ENCODE assay signal across 11 cellular contexts in genomic region chr12:46450279-46450748, GRCh38.
DNase-seq lines count a peak whose midpoint lies in the region; ATAC-seq, FAIRE-seq and TF ChIP-seq lines count a peak whose summit lies in the region.
"Had no signal": no experiment of that assay in that cellular context is flagged by ENCODE, and none has a peak within 500 bp of the region (broad histone marks: within the 10 kb centered on the region; RNA-seq: fewer than 3 reads in every experiment).

No MANE protein-coding gene starts in this region.

- H3K36me3 ChIP-seq in GM12878 (ENCODE audit: control insufficient read depth in 2 of 2, insufficient read depth in 2 of 2, low read length in 1 of 2) (no peaks in the 10 kb centered on the region), right lobe of liver (no peaks in the 10 kb centered on the region), MG63 (no peaks in the 10 kb centered on the region; the same call in 1 of the 2 replicates)

- H3K27ac Mint-ChIP-seq in activated CD8-positive, alpha-beta T cell treated with anti-CD3 and anti-CD28 coated beads for 36 hours = peak overlapping the region; percentile 52
- no peak overlapping the region for H3K27ac Mint-ChIP-seq in activated CD8-positive, alpha-beta T cell treated with anti-CD3 and anti-CD28 coated beads, Interleukin-2, amount 10 ng/mL, durations not matched to agents 7 days and 5 days

- H3K27ac ChIP-seq in GM12878 (ENCODE audit: control insufficient read depth, insufficient read depth) (no peak overlapping the region), right lobe of liver (no peak overlapping the region)

- H3K4me1 Mint-ChIP-seq in activated CD8-positive, alpha-beta T cell treated with anti-CD3 and anti-CD28 coated beads for 36 hours (ENCODE audit: low read depth) = peaks cover 39% of the 10 kb centered on the region
- H3K4me1 Mint-ChIP-seq in activated CD8-positive, alpha-beta T cell treated with anti-CD3 and anti-CD28 coated beads, Interleukin-2, amount 10 ng/mL, durations not matched to agents 7 days and 5 days (ENCODE audit: low read depth) = peaks cover 38% of the 10 kb centered on the region

- H3K4me3 ChIP-seq in GM12878 = no peak overlapping the region
- H3K4me3 ChIP-seq in right lobe of liver = no peak overlapping the region
- H3K4me3 ChIP-seq in MG63 = no peak overlapping the region

- no peaks in the 10 kb centered on the region for H3K36me3 Mint-ChIP-seq in activated CD8-positive, alpha-beta T cell treated with anti-CD3 and anti-CD28 coated beads for 36 hours (ENCODE audit: low read depth)
- H3K36me3 Mint-ChIP-seq in activated CD8-positive, alpha-beta T cell treated with anti-CD3 and anti-CD28 coated beads, Interleukin-2, amount 10 ng/mL, durations not matched to agents 7 days and 5 days (ENCODE audit: low read depth) = peaks cover 6% of the 10 kb centered on the region

- BruUV-seq in GM12878 (replicated peaks; lab: Mats Ljungman, UMichigan) = no TSS peak

- no peak overlapping the region for H3K4me3 Mint-ChIP-seq in activated CD8-positive, alpha-beta T cell treated with anti-CD3 and anti-CD28 coated beads for 36 hours
- no peak overlapping the region for H3K4me3 Mint-ChIP-seq in activated CD8-positive, alpha-beta T cell treated with anti-CD3 and anti-CD28 coated beads, Interleukin-2, amount 10 ng/mL, durations not matched to agents 7 days and 5 days

- CTCF ChIA-PET in activated CD8-positive, alpha-beta T cell treated with anti-CD3 and anti-CD28 coated beads for 36 hours (lab: Charles Lee) = interaction anchor here (0.6 to 1.7 kb wide), 3 partner anchors 9 to 859 kb away, joined by 3 read pairs; no protein-coding TSS in a partner anchor
- CTCF ChIA-PET in activated CD8-positive, alpha-beta T cell treated with anti-CD3 and anti-CD28 coated beads, Interleukin-2, amount 10 ng/mL, durations not matched to agents 7 days and 5 days (lab: Charles Lee) = interaction anchor here (1.2 kb wide), 1 partner anchor 9 kb away, joined by 4 read pairs; no protein-coding TSS in a partner anchor
- CTCF ChIA-PET in GM12878 (lab: Yijun Ruan, JAX) = no interaction called here

- H3K4me2 ChIP-seq in GM12878 (ENCODE audit: control insufficient read depth, insufficient read depth) = no peak overlapping the region

- no peaks in the 10 kb centered on the region for H3K79me2 ChIP-seq in GM12878 (ENCODE audit: control insufficient read depth, insufficient read depth, low read length)

- RAD21 ChIA-PET in GM12878 (lab: Charles Lee; ENCODE audit: unreplicated experiment) = no interaction called here

- SMC1A ChIA-PET in GM12878 (lab: Charles Lee; ENCODE audit: uncharacterized antibody, unreplicated experiment) = interaction anchor here (1.0 to 2.5 kb wide), 3 partner anchors 15 to 151 kb away, joined by 3 to 9 read pairs (median 4); no protein-coding TSS in a partner anchor

- no peak for TF ChIP-seq POLR2A in GM12878 (IDR thresholded peaks at IDR 0.05; ENCODE audit: low read depth, low read length)
- TF ChIP-seq POLR2A in right lobe of liver (IDR thresholded peaks at IDR 0.05) = no peak

- in situ Hi-C loops in GM12878 (cut with MboI) = no loop called here

- no peaks in the 10 kb centered on the region for H4K20me1 ChIP-seq in GM12878 (ENCODE audit: control insufficient read depth, insufficient read depth)

- H3K27me3 ChIP-seq in GM12878 (replicated peaks in 1 of 2; ENCODE audit: control insufficient read depth in 2 of 2, insufficient read depth in 2 of 2, low read length in 1 of 2) (no peaks in the 10 kb centered on the region), right lobe of liver (no peaks in the 10 kb centered on the region), MG63 (no peaks in the 10 kb centered on the region)

- POLR2A ChIA-PET in activated CD8-positive, alpha-beta T cell treated with anti-CD3 and anti-CD28 coated beads for 36 hours (lab: Charles Lee) = interaction anchor here (0.6 to 1.9 kb wide), 2 partner anchors 10 to 383 kb away, joined by 3 to 5 read pairs; no protein-coding TSS in a partner anchor
- POLR2A ChIA-PET in activated CD8-positive, alpha-beta T cell treated with anti-CD3 and anti-CD28 coated beads, Interleukin-2, amount 10 ng/mL, durations not matched to agents 7 days and 5 days (lab: Charles Lee) = interaction anchor here (1.0 kb wide), 1 partner anchor 79 kb away, joined by 4 read pairs; no protein-coding TSS in a partner anchor
- POLR2A ChIA-PET in GM12878 (lab: Charles Lee) = no interaction called here

- intact Hi-C loops in activated CD8-positive, alpha-beta T cell treated with anti-CD3 and anti-CD28 coated beads for 36 hours (cut with micrococcal nuclease) = no loop called here
- intact Hi-C loops in GM12878 (cut with micrococcal nuclease; ENCODE audit: unreplicated experiment) = no loop called here
- intact Hi-C loops in right lobe of liver (cut with DNase I) = no loop called here

- FAIRE-seq in GM12878 (lab: Jason Lieb, UNC) = peak; percentile 41

- H3K4me1 ChIP-seq in GM12878 (ENCODE audit: control insufficient read depth, insufficient read depth, low read length) (no peaks in the 10 kb centered on the region; the same call in 1 of the 2 replicates), right lobe of liver (peaks cover 0 to 24% (median 4%) of the 10 kb centered on the region in 4 donors)

- H3K9me3 Mint-ChIP-seq in activated CD8-positive, alpha-beta T cell treated with anti-CD3 and anti-CD28 coated beads for 36 hours = peaks cover 2% of the 10 kb centered on the region
- no peaks in the 10 kb centered on the region for H3K9me3 Mint-ChIP-seq in activated CD8-positive, alpha-beta T cell treated with anti-CD3 and anti-CD28 coated beads, Interleukin-2, amount 10 ng/mL, durations not matched to agents 7 days and 5 days (ENCODE audit: insufficient read depth)

- WGBS in GM12878 (ENCODE audit: insufficient coverage, insufficient replicate concordance, low lambda C conversion rate, missing lambda C conversion rate) = 33% methylated on average over 1 of the region's 1 CpG
- no CpG with 5 or more reads among the region's 1 CpG for WGBS in right lobe of liver (ENCODE audit: insufficient coverage, low coverage, low lambda C conversion rate, missing lambda C conversion rate)

- DNase-seq in activated CD8-positive, alpha-beta T cell treated with anti-CD3 and anti-CD28 coated beads for 36 hours = no peak
- no peak for DNase-seq in activated CD8-positive, alpha-beta T cell treated with anti-CD3 and anti-CD28 coated beads, Interleukin-2, amount 10 ng/mL, durations not matched to agents 7 days and 5 days
- no peak for DNase-seq in GM12878 (ENCODE audit: low read depth, low spot score)
- DNase-seq in right lobe of liver = peak; percentile 63 to 66 (median 63)
- DNase-seq in ureter (ENCODE audit: low spot score) = peak; percentile 79
- DNase-seq in GM10266 (ENCODE audit: extremely low spot score) = no peak
- DNase-seq in MG63 = no peak
- no peak for DNase-seq in mesenteric fat pad (ENCODE audit: low spot score)
- DNase-seq: activated effector memory CD4-positive, alpha-beta T cell treated with Interleukin-2 at 50 U/mL for 16 hours; MM.1S; SW 1271 had no signal

- no peak overlapping the region; the same call in 1 of the 2 replicates for H2AFZ ChIP-seq in GM12878 (ENCODE audit: control insufficient read depth, low read depth, low read length)

- no peaks in the 10 kb centered on the region for H3K27me3 Mint-ChIP-seq in activated CD8-positive, alpha-beta T cell treated with anti-CD3 and anti-CD28 coated beads for 36 hours
- H3K27me3 Mint-ChIP-seq in activated CD8-positive, alpha-beta T cell treated with anti-CD3 and anti-CD28 coated beads, Interleukin-2, amount 10 ng/mL, durations not matched to agents 7 days and 5 days (ENCODE audit: low read depth) = no peaks in the 10 kb centered on the region

- H3K9me3 ChIP-seq in GM12878 (replicated peaks; ENCODE audit: control insufficient read depth, insufficient read depth, low read length) (no peaks in the 10 kb centered on the region), right lobe of liver (no peaks in the 10 kb centered on the region), MG63 (no peaks in the 10 kb centered on the region)

- no peak for TF ChIP-seq EP300 in GM12878 (IDR thresholded peaks at IDR 0.05; ENCODE audit: borderline replicate concordance in 1 of 2, control insufficient read depth in 1 of 2, low read depth in 2 of 2, low read length in 2 of 2)

- no peak for TF ChIP-seq RAD21 in GM12878 (IDR thresholded peaks at IDR 0.05; ENCODE audit: insufficient read depth, low read depth, low read length)

- no peak overlapping the region for H3K9ac ChIP-seq in GM12878 (ENCODE audit: control insufficient read depth, insufficient read depth, low read length)

- no peak for ATAC-seq in activated CD8-positive, alpha-beta T cell treated with anti-CD3 and anti-CD28 coated beads for 36 hours
- ATAC-seq in activated CD8-positive, alpha-beta T cell treated with anti-CD3 and anti-CD28 coated beads, Interleukin-2, amount 10 ng/mL, durations not matched to agents 7 days and 5 days = no peak
- ATAC-seq in GM12878 (no peak), right lobe of liver (peak; percentile 40 to 48 (median 42))

- no peak for TF ChIP-seq CTCF in activated CD8-positive, alpha-beta T cell treated with anti-CD3 and anti-CD28 coated beads for 36 hours (IDR thresholded peaks at IDR 0.05)
- TF ChIP-seq CTCF in GM12878 (IDR thresholded peaks at IDR 0.05 in 2 of 3, conservative IDR thresholded peaks at IDR 0.05 in 1 of 3; ENCODE audit: control insufficient read depth in 2 of 3, extremely low read depth in 1 of 3, insufficient read depth in 1 of 3, low read depth in 3 of 3, low read length in 3 of 3) (no peak), right lobe of liver (IDR thresholded peaks at IDR 0.05) (no peak), GM10266 (IDR thresholded peaks at IDR 0.05; ENCODE audit: control insufficient read depth, insufficient read depth, low read depth, missing control alignments) (no peak)

TF ChIP-seq in GM12878, 131 proteins besides CTCF, POLR2A, EP300 and RAD21 (continues in another document):
- no peak for TF ChIP-seq ESRRA (IDR thresholded peaks at IDR 0.05; ENCODE audit: low read length)
- no peak for TF ChIP-seq SMARCA5 (IDR thresholded peaks at IDR 0.05)
- no peak for TF ChIP-seq RCOR1 (conservative IDR thresholded peaks at IDR 0.05; ENCODE audit: low read depth, low read length)
- no peak for TF ChIP-seq MEF2B (IDR thresholded peaks at IDR 0.05; ENCODE audit: partially characterized antibody, poor library complexity, severe bottlenecking)
- TF ChIP-seq ZBTB33 (IDR thresholded peaks at IDR 0.05) = no peak

Comparison
In these comparisons a context has a peak if more than half of its experiments do, and no peak if none do; other contexts are left out.
1. ATAC-seq: peak in right lobe of liver (4 of 4); none in activated CD8-positive, alpha-beta T cell treated with anti-CD3 and anti-CD28 coated beads for 36 hours (single experiment), activated CD8-positive, alpha-beta T cell treated with anti-CD3 and anti-CD28 coated beads, Interleukin-2, amount 10 ng/mL, durations not matched to agents 7 days and 5 days (single experiment) and GM12878 (single experiment).
2. DNase-seq: peak in right lobe of liver (3 of 3) and ureter (single experiment); none in activated CD8-positive, alpha-beta T cell treated with anti-CD3 and anti-CD28 coated beads for 36 hours (single experiment), activated CD8-positive, alpha-beta T cell treated with anti-CD3 and anti-CD28 coated beads, Interleukin-2, amount 10 ng/mL, durations not matched to agents 7 days and 5 days (single experiment), GM12878 (single experiment), GM10266 (single experiment), MG63 (single experiment) and mesenteric fat pad (single experiment).